In genomic region chr19:4913996-4914735, GRCh38 we compare ENCODE assay signal across 10 cellular contexts. TPM values are rescaled to one million over a fixed set of nuclear protein-coding genes. Genes with fewer than 3 reads are reported as not detected.
DNase-seq lines count a peak whose midpoint lies in the region; ATAC-seq and TF ChIP-seq lines count a peak whose summit lies in the region.
"Had no signal": no experiment of that assay in that cellular context is flagged by ENCODE, and none has a peak within 500 bp of the region (broad histone marks: within the 10 kb centered on the region; RNA-seq: fewer than 3 reads in every experiment).

No MANE protein-coding gene starts in this region.

- peaks cover 27% of the 10 kb centered on the region for H3K4me1 Mint-ChIP-seq in activated T-helper 17 cell treated with anti-CD3 and anti-CD28 coated beads, Interleukin-2, amount 50 U/mL, for 72 hours

- no peaks in the 10 kb centered on the region for H3K9me3 Mint-ChIP-seq in activated T-helper 17 cell treated with anti-CD3 and anti-CD28 coated beads, Interleukin-2, amount 50 U/mL, for 72 hours

- ATAC-seq in activated T-helper 17 cell treated with anti-CD3 and anti-CD28 coated beads, Interleukin-2, amount 50 U/mL, for 72 hours (replicated peaks): no peak
- no peak for ATAC-seq in HG03159 (IDR thresholded peaks at IDR 0.05; ENCODE audit: unreplicated experiment)

- TF ChIP-seq CTCF in coronary artery (IDR thresholded peaks at IDR 0.05): no peak

- H3K4me3 Mint-ChIP-seq in activated T-helper 17 cell treated with anti-CD3 and anti-CD28 coated beads, Interleukin-2, amount 50 U/mL, for 72 hours: peak overlapping the region; percentile 80

- H3K4me3 ChIP-seq in mesodermal cell (ENCODE audit: extremely low read depth, insufficient read depth, low read length, poor library complexity, severe bottlenecking): no peak overlapping the region
- peak overlapping the region; percentile 21 for H3K4me3 ChIP-seq in urinary bladder (ENCODE audit: low read depth, low read length)
- H3K4me3 ChIP-seq in coronary artery: no peak overlapping the region

- peak overlapping the region; percentile 43 for H3K27ac Mint-ChIP-seq in activated T-helper 17 cell treated with anti-CD3 and anti-CD28 coated beads, Interleukin-2, amount 50 U/mL, for 72 hours

- peaks cover 84% of the 10 kb centered on the region for H3K36me3 Mint-ChIP-seq in activated T-helper 17 cell treated with anti-CD3 and anti-CD28 coated beads, Interleukin-2, amount 50 U/mL, for 72 hours (ENCODE audit: low read depth)

- peak; percentile 34 to 47 for DNase-seq in stimulated activated CD4-positive, alpha-beta T cell treated with anti-CD3 and anti-CD28 coated beads, Interleukin-2, amount 100 ng/mL, for 24 hours
- no peak for DNase-seq in stimulated activated CD4-positive, alpha-beta T cell treated with anti-CD3 and anti-CD28 coated beads, Interleukin-2, amount 100 ng/mL, for 48 hours
- no peak for DNase-seq in DMS53 treated with DMSO at 0.1 percent for 48 hours (lab: John Stamatoyannopoulos, UW; ENCODE audit: unreplicated experiment)
- no peak for DNase-seq in coronary artery (ENCODE audit: low spot score)
- DNase-seq: glutamatergic neuron, NCI-H1417 had no signal

- H3K4me1 ChIP-seq in mesodermal cell (ENCODE audit: control insufficient read depth, insufficient read depth, low read length, poor library complexity, severe bottlenecking) (peaks cover 30% of the 10 kb centered on the region), urinary bladder (ENCODE audit: insufficient read depth) (no peaks in the 10 kb centered on the region)

- peaks cover 60% of the 10 kb centered on the region for H3K36me3 ChIP-seq in mesodermal cell (ENCODE audit: control insufficient read depth, insufficient read depth, low read length)
- H3K36me3 ChIP-seq in urinary bladder (ENCODE audit: insufficient read depth): no peaks in the 10 kb centered on the region

- H3K27me3 Mint-ChIP-seq in activated T-helper 17 cell treated with anti-CD3 and anti-CD28 coated beads, Interleukin-2, amount 50 U/mL, for 72 hours: no peaks in the 10 kb centered on the region

- 87 to 92% methylated on average over 15 to 23 of the region's 24 CpGs for WGBS in mesodermal cell (ENCODE audit: insufficient coverage in 2 of 2), 2 experiments
- WGBS in urinary bladder: 86% methylated on average over 24 of the region's 24 CpGs

- peak overlapping the region; percentile 41 for H3K27ac ChIP-seq in mesodermal cell (ENCODE audit: low read depth, low read length, severe bottlenecking)
- no peak overlapping the region for H3K27ac ChIP-seq in urinary bladder (ENCODE audit: low read depth)
- H3K27ac ChIP-seq in coronary artery: no peak overlapping the region

- no peaks in the 10 kb centered on the region for H3K9me3 ChIP-seq in mesodermal cell (ENCODE audit: control insufficient read depth, low read length)

RNA-seq across cellular contexts. Expression of gene UHRF1, which starts 4.9 kb away (rescaled TPM):
- total RNA-seq in activated T-helper 17 cell treated with anti-CD3 and anti-CD28 coated beads, Interleukin-2, amount 50 U/mL, for 72 hours: 100 to 1,000 TPM in 1 of 2 donors, 10 to 100 TPM in 1; 52.1 to 129 TPM
- 24.0 TPM for polyA plus RNA-seq in mesodermal cell (2013, experiment 1 of 2)
- polyA plus RNA-seq in mesodermal cell (2013, experiment 2 of 2): 22.7 TPM
- 8.5 TPM for total RNA-seq in urinary bladder
- polyA plus RNA-seq in urinary bladder: 0.57 TPM

RNA-seq across cellular contexts. Expression of gene ARRDC5, which starts 11.5 kb away (rescaled TPM):
- under 1 TPM; 0.16 to 0.19 TPM for total RNA-seq in activated T-helper 17 cell treated with anti-CD3 and anti-CD28 coated beads, Interleukin-2, amount 50 U/mL, for 72 hours
- not detected for polyA plus RNA-seq in mesodermal cell (2013, experiment 1 of 2)
- not detected for polyA plus RNA-seq in mesodermal cell (2013, experiment 2 of 2)
- 0.26 TPM for total RNA-seq in urinary bladder
- polyA plus RNA-seq in urinary bladder: 0.18 TPM

RNA-seq across cellular contexts. Expression of gene PLIN3, which starts 46.7 kb away (rescaled TPM):
- 10 to 100 TPM; 46.4 to 56.7 TPM for total RNA-seq in activated T-helper 17 cell treated with anti-CD3 and anti-CD28 coated beads, Interleukin-2, amount 50 U/mL, for 72 hours
- polyA plus RNA-seq in mesodermal cell (2013, experiment 1 of 2): 120 TPM
- 106 TPM for polyA plus RNA-seq in mesodermal cell (2013, experiment 2 of 2)
- total RNA-seq in urinary bladder: 32.3 TPM
- polyA plus RNA-seq in urinary bladder: 74.9 TPM

RNA-seq across cellular contexts. Expression of gene KDM4B, which starts 54.7 kb away (rescaled TPM):
- 10 to 100 TPM; 33.8 to 83.5 TPM for total RNA-seq in activated T-helper 17 cell treated with anti-CD3 and anti-CD28 coated beads, Interleukin-2, amount 50 U/mL, for 72 hours
- 32.4 TPM for polyA plus RNA-seq in mesodermal cell (2013, experiment 1 of 2)
- polyA plus RNA-seq in mesodermal cell (2013, experiment 2 of 2): 31.6 TPM
- total RNA-seq in urinary bladder: 14.3 TPM
- 19.5 TPM for polyA plus RNA-seq in urinary bladder

Comparison
In these comparisons a context has a peak if more than half of its experiments do, and no peak if none do; other contexts are left out.
1. DNase-seq: peak in stimulated activated CD4-positive, alpha-beta T cell treated with anti-CD3 and anti-CD28 coated beads, Interleukin-2, amount 100 ng/mL, for 24 hours (2 of 2); none in stimulated activated CD4-positive, alpha-beta T cell treated with anti-CD3 and anti-CD28 coated beads, Interleukin-2, amount 100 ng/mL, for 48 hours (0 of 2), DMS53 treated with DMSO at 0.1 percent for 48 hours (single experiment) and coronary artery (single experiment).